1 cellular context compared by ENCODE assay signal in the genomic region with DNA sequence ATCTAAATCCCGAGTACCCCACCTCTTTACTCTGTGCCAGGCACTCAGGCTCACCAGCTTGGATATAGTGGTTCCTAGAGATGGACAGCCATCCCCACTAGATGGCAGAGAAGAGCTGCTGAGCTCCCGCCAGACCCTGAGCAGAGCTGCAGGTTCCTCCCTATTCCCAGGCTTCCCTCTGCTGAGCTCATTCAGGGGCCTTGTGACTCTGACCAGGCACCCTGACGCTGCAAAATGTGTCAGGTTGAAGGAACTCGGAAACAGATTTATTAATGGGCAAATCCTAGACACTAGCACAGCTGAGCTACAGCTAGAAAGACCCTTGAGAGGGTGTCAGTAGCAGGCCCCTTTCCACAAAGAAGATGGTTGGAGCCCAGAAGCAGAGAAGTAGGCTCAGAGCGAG.
A peak's percentile ranks its signal among the peaks of the same experiment; 100 is the strongest.
TF ChIP-seq lines count a peak whose summit lies in the region.

No MANE protein-coding gene starts in this region.

TF ChIP-seq in K562, 482 proteins besides CTCF, POLR2A, EP300 and RAD21 (continued from another document and continues in another):
- TF ChIP-seq BMI1 (IDR thresholded peaks at IDR 0.05; ENCODE audit: low read length) (no peak), BCOR (IDR thresholded peaks at IDR 0.05) (no peak), CHD1 (IDR thresholded peaks at IDR 0.05; ENCODE audit: low read length) (no peak), HNRNPUL1 (IDR thresholded peaks at IDR 0.05; ENCODE audit: low read length) (no peak), SP2 (IDR thresholded peaks at IDR 0.05; ENCODE audit: extremely low read depth, low read depth, low read length, poor library complexity, severe bottlenecking) (no peak), ZNF253 (CRISPR knock-in tag; conservative IDR thresholded peaks at IDR 0.05) (no peak), MAFF (IDR thresholded peaks at IDR 0.05; ENCODE audit: low read length) (peak; percentile 64), ARHGAP35 (IDR thresholded peaks at IDR 0.05; ENCODE audit: partially characterized antibody) (no peak), BRD4 (IDR thresholded peaks at IDR 0.05) (no peak), PRPF4 (IDR thresholded peaks at IDR 0.05; ENCODE audit: insufficient read depth, low read depth, low read length, poor library complexity, severe bottlenecking) (no peak), TAF7 (tag; IDR thresholded peaks at IDR 0.05) (no peak), POLR3A (IDR thresholded peaks at IDR 0.05; ENCODE audit: borderline replicate concordance, extremely low read depth, insufficient read depth, insufficient read length) (no peak), MTA1 (IDR thresholded peaks at IDR 0.05; ENCODE audit: borderline replicate concordance) (no peak), SMAD2 (IDR thresholded peaks at IDR 0.05; ENCODE audit: low read depth, low read length) (no peak), U2AF2 (optimal IDR thresholded peaks at IDR 0.05; ENCODE audit: low read depth, low read length) (no peak), ETV5 (CRISPR knock-in tag; IDR thresholded peaks at IDR 0.05; ENCODE audit: low read depth) (no peak), POU5F1 (IDR thresholded peaks at IDR 0.05; ENCODE audit: borderline replicate concordance, low read depth, low read length, partially characterized antibody) (no peak), TAF1 (IDR thresholded peaks at IDR 0.05; ENCODE audit: control insufficient read depth, extremely low read depth, insufficient read depth, low read length, severe bottlenecking) (no peak), NFIC (IDR thresholded peaks at IDR 0.05) (no peak), FOXJ3 (CRISPR knock-in tag; IDR thresholded peaks at IDR 0.05) (no peak), STAT5B (CRISPR knock-in tag; IDR thresholded peaks at IDR 0.05) (no peak), TGIF2 (CRISPR knock-in tag; IDR thresholded peaks at IDR 0.05) (no peak), ZC3H4 (CRISPR knock-in tag; IDR thresholded peaks at IDR 0.05; ENCODE audit: borderline replicate concordance) (no peak), NBN (IDR thresholded peaks at IDR 0.05; ENCODE audit: low read depth) (no peak), XRCC4 (IDR thresholded peaks at IDR 0.05; ENCODE audit: extremely low read depth, insufficient read depth, insufficient read length) (no peak), SREBF2 (CRISPR knock-in tag; IDR thresholded peaks at IDR 0.05) (no peak), FOXA3 (CRISPR knock-in tag; conservative IDR thresholded peaks at IDR 0.05 in 1 of 2, IDR thresholded peaks at IDR 0.05 in 1 of 2) (no peak), ZFP30 (CRISPR knock-in tag; IDR thresholded peaks at IDR 0.05; ENCODE audit: borderline replicate concordance) (no peak), SREBF1 (IDR thresholded peaks at IDR 0.05; ENCODE audit: borderline replicate concordance, low read depth, low read length) (no peak), ZEB2 (IDR thresholded peaks at IDR 0.05) (no peak), CTBP1 (IDR thresholded peaks at IDR 0.05; ENCODE audit: borderline replicate concordance) (no peak; the same call in 1 of the 2 replicates), SLC30A9 (CRISPR knock-in tag; IDR thresholded peaks at IDR 0.05) (no peak), LARP7 (IDR thresholded peaks at IDR 0.05) (no peak), MCM2 (IDR thresholded peaks at IDR 0.05; ENCODE audit: low read depth) (no peak), E2F3 (CRISPR knock-in tag; IDR thresholded peaks at IDR 0.05) (no peak), MEIS2 (IDR thresholded peaks at IDR 0.05; ENCODE audit: partially characterized antibody) (peak; percentile 59), GABPA (tag; conservative IDR thresholded peaks at IDR 0.05; ENCODE audit: low read depth) (no peak), NFIX (CRISPR knock-in tag; IDR thresholded peaks at IDR 0.05; ENCODE audit: low read depth) (no peak), POLR2AphosphoS5 (IDR thresholded peaks at IDR 0.05; ENCODE audit: control insufficient read depth, insufficient read depth, low read depth, low read length) (no peak), CHD4 (IDR thresholded peaks at IDR 0.05; ENCODE audit: insufficient read depth, insufficient replicate concordance, low read depth, low read length, poor library complexity, severe bottlenecking) (no peak), ZSCAN32 (CRISPR knock-in tag; IDR thresholded peaks at IDR 0.05) (no peak), RAD51 (IDR thresholded peaks at IDR 0.05; ENCODE audit: borderline replicate concordance, low read depth) (no peak; the same call in 1 of the 2 replicates), GATA2 (CRISPR knock-in tag; IDR thresholded peaks at IDR 0.05) (no peak), ZNF584 (CRISPR knock-in tag; IDR thresholded peaks at IDR 0.05; ENCODE audit: low read depth) (no peak), ETS2 (tag; IDR thresholded peaks at IDR 0.05; ENCODE audit: borderline replicate concordance, poor library complexity, severe bottlenecking) (no peak), ZNF282 (CRISPR knock-in tag; IDR thresholded peaks at IDR 0.05) (no peak), KDM5B (IDR thresholded peaks at IDR 0.05; ENCODE audit: insufficient replicate concordance, low read depth, low read length) (no peak), ZNF146 (CRISPR knock-in tag; IDR thresholded peaks at IDR 0.05; ENCODE audit: unreplicated experiment) (no peak), FOXJ2 (tag; IDR thresholded peaks at IDR 0.05) (no peak), ZNF124 (CRISPR knock-in tag; IDR thresholded peaks at IDR 0.05) (no peak), CBFA2T3 (IDR thresholded peaks at IDR 0.05) (no peak), ZNF507 (tag; conservative IDR thresholded peaks at IDR 0.05) (no peak), MBD2 (IDR thresholded peaks at IDR 0.05; ENCODE audit: borderline replicate concordance, low read depth) (no peak)
- TF ChIP-seq, protein P1, sequence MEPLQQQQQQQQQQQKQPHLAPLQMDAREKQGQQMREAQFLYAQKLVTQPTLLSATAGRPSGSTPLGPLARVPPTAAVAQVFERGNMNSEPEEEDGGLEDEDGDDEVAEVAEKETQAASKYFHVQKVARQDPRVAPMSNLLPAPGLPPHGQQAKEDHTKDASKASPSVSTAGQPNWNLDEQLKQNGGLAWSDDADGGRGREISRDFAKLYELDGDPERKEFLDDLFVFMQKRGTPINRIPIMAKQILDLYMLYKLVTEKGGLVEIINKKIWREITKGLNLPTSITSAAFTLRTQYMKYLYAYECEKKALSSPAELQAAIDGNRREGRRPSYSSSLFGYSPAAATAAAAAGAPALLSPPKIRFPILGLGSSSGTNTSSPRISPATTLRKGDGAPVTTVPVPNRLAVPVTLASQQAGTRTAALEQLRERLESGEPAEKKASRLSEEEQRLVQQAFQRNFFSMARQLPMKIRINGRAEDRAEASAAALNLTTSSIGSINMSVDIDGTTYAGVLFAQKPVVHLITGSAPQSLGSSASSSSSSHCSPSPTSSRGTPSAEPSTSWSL (CRISPR knock-in tag; IDR thresholded peaks at IDR 0.05; ENCODE audit: borderline replicate concordance), result no peak
- TF ChIP-seq, protein P2, sequence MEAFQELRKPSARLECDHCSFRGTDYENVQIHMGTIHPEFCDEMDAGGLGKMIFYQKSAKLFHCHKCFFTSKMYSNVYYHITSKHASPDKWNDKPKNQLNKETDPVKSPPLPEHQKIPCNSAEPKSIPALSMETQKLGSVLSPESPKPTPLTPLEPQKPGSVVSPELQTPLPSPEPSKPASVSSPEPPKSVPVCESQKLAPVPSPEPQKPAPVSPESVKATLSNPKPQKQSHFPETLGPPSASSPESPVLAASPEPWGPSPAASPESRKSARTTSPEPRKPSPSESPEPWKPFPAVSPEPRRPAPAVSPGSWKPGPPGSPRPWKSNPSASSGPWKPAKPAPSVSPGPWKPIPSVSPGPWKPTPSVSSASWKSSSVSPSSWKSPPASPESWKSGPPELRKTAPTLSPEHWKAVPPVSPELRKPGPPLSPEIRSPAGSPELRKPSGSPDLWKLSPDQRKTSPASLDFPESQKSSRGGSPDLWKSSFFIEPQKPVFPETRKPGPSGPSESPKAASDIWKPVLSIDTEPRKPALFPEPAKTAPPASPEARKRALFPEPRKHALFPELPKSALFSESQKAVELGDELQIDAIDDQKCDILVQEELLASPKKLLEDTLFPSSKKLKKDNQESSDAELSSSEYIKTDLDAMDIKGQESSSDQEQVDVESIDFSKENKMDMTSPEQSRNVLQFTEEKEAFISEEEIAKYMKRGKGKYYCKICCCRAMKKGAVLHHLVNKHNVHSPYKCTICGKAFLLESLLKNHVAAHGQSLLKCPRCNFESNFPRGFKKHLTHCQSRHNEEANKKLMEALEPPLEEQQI (IDR thresholded peaks at IDR 0.05), result no peak
- TF ChIP-seq, protein P3, sequence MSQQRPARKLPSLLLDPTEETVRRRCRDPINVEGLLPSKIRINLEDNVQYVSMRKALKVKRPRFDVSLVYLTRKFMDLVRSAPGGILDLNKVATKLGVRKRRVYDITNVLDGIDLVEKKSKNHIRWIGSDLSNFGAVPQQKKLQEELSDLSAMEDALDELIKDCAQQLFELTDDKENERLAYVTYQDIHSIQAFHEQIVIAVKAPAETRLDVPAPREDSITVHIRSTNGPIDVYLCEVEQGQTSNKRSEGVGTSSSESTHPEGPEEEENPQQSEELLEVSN (IDR thresholded peaks at IDR 0.05; ENCODE audit: borderline replicate concordance in 1 of 2, extremely low read depth in 1 of 2, insufficient read depth in 1 of 2, insufficient read length in 1 of 2, low read depth in 1 of 2, low read length in 1 of 2, poor library complexity in 1 of 2, severe bottlenecking in 1 of 2), result no peak
- TF ChIP-seq, protein P4, sequence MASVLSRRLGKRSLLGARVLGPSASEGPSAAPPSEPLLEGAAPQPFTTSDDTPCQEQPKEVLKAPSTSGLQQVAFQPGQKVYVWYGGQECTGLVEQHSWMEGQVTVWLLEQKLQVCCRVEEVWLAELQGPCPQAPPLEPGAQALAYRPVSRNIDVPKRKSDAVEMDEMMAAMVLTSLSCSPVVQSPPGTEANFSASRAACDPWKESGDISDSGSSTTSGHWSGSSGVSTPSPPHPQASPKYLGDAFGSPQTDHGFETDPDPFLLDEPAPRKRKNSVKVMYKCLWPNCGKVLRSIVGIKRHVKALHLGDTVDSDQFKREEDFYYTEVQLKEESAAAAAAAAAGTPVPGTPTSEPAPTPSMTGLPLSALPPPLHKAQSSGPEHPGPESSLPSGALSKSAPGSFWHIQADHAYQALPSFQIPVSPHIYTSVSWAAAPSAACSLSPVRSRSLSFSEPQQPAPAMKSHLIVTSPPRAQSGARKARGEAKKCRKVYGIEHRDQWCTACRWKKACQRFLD (CRISPR knock-in tag; IDR thresholded peaks at IDR 0.05), result no peak
- TF ChIP-seq, protein P5, sequence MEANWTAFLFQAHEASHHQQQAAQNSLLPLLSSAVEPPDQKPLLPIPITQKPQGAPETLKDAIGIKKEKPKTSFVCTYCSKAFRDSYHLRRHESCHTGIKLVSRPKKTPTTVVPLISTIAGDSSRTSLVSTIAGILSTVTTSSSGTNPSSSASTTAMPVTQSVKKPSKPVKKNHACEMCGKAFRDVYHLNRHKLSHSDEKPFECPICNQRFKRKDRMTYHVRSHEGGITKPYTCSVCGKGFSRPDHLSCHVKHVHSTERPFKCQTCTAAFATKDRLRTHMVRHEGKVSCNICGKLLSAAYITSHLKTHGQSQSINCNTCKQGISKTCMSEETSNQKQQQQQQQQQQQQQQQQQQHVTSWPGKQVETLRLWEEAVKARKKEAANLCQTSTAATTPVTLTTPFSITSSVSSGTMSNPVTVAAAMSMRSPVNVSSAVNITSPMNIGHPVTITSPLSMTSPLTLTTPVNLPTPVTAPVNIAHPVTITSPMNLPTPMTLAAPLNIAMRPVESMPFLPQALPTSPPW (CRISPR knock-in tag; IDR thresholded peaks at IDR 0.05), result no peak
- TF ChIP-seq, protein P6, sequence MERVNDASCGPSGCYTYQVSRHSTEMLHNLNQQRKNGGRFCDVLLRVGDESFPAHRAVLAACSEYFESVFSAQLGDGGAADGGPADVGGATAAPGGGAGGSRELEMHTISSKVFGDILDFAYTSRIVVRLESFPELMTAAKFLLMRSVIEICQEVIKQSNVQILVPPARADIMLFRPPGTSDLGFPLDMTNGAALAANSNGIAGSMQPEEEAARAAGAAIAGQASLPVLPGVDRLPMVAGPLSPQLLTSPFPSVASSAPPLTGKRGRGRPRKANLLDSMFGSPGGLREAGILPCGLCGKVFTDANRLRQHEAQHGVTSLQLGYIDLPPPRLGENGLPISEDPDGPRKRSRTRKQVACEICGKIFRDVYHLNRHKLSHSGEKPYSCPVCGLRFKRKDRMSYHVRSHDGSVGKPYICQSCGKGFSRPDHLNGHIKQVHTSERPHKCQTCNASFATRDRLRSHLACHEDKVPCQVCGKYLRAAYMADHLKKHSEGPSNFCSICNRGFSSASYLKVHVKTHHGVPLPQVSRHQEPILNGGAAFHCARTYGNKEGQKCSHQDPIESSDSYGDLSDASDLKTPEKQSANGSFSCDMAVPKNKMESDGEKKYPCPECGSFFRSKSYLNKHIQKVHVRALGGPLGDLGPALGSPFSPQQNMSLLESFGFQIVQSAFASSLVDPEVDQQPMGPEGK (CRISPR knock-in tag; IDR thresholded peaks at IDR 0.05; ENCODE audit: borderline replicate concordance), result no peak
- TF ChIP-seq, protein P7, sequence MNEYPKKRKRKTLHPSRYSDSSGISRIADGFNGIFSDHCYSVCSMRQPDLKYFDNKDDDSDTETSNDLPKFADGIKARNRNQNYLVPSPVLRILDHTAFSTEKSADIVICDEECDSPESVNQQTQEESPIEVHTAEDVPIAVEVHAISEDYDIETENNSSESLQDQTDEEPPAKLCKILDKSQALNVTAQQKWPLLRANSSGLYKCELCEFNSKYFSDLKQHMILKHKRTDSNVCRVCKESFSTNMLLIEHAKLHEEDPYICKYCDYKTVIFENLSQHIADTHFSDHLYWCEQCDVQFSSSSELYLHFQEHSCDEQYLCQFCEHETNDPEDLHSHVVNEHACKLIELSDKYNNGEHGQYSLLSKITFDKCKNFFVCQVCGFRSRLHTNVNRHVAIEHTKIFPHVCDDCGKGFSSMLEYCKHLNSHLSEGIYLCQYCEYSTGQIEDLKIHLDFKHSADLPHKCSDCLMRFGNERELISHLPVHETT (CRISPR knock-in tag; conservative IDR thresholded peaks at IDR 0.05 in 1 of 2, IDR thresholded peaks at IDR 0.05 in 1 of 2), result no peak
- TF ChIP-seq, protein P8, sequence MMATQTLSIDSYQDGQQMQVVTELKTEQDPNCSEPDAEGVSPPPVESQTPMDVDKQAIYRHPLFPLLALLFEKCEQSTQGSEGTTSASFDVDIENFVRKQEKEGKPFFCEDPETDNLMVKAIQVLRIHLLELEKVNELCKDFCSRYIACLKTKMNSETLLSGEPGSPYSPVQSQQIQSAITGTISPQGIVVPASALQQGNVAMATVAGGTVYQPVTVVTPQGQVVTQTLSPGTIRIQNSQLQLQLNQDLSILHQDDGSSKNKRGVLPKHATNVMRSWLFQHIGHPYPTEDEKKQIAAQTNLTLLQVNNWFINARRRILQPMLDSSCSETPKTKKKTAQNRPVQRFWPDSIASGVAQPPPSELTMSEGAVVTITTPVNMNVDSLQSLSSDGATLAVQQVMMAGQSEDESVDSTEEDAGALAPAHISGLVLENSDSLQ (IDR thresholded peaks at IDR 0.05), result peak; percentile 20; the same call in 1 of the 2 replicates
